ENCODE assay signal across 28 cellular contexts in genomic region chr4:1031346-1031745, GRCh38. TPM values are rescaled to one million over a fixed set of nuclear protein-coding genes. Genes with fewer than 3 reads are reported as not detected.
"Had no signal": no experiment of that assay in that cellular context is flagged by ENCODE, and none has a peak within 500 bp of the region (broad histone marks: within the 10 kb centered on the region; RNA-seq: fewer than 3 reads in every experiment).

No MANE protein-coding gene starts in this region.

- DNase-seq: stimulated activated CD4-positive, alpha-beta T cell treated with anti-CD3 and anti-CD28 coated beads, Interleukin-2, amount 100 ng/mL, for 48 hours; stimulated activated CD4-positive, alpha-beta T cell treated with anti-CD3 and anti-CD28 coated beads, Interleukin-4, amount 100 ng/mL, for 1 hour; stimulated activated CD4-positive, alpha-beta T cell treated with anti-CD3 and anti-CD28 coated beads, Interleukin-4, amount 100 ng/mL, for 24 hours; stimulated activated CD4-positive, alpha-beta T cell treated with anti-CD3 and anti-CD28 coated beads, Interleukin-4, amount 100 ng/mL, for 4 hours; stimulated activated CD8-positive, alpha-beta memory T cell treated with anti-CD3 and anti-CD28 coated beads, Interleukin-4, amount 100 ng/mL, for 48 hours; stimulated activated naive B cell treated with anti-CD40 and anti-IgM and Interleukin-4, amounts not matched to agents 10 μg/mL and 1 μg/mL and 100 μg/mL, for 72 hours; stimulated activated naive CD4-positive, alpha-beta T cell; stimulated activated naive CD4-positive, alpha-beta T cell treated with Interleukin-2 at 50 U/mL for 16 hours; stimulated activated naive CD8-positive, alpha-beta T cell treated with anti-CD3 and anti-CD28 coated beads, Interleukin-15, amount 100 ng/mL, for 72 hours; stimulated activated naive CD8-positive, alpha-beta T cell treated with anti-CD3 and anti-CD28 coated beads, Interleukin-15, Interleukin-2, amounts not matched to agents 100 U/mL and 50 U/mL, for 24 hours; stomach; substantia nigra; testis; thyroid gland; tibial artery; transverse colon; trophoblast cell; upper lobe of right lung; uterus had no signal

- H3K9me3 Mint-ChIP-seq: stimulated activated effector memory CD8-positive, alpha-beta T cell treated with anti-CD3 and anti-CD28 coated beads, Interleukin-12 subunit alpha, Interleukin-12 subunit beta, amount 100 ng/mL, for 72 hours; stimulated activated memory B cell treated with anti-CD40 and anti-IgM and Interleukin-4, amounts not matched to agents 10 μg/mL and 1 μg/mL and 100 μg/mL, for 72 hours; stimulated activated naive B cell treated with anti-CD40 and anti-IgM and Interleukin-4, amounts not matched to agents 10 μg/mL and 1 μg/mL and 100 μg/mL, for 72 hours; stimulated activated naive CD8-positive, alpha-beta T cell treated with anti-CD3 and anti-CD28 coated beads, Interleukin-15, amount 100 ng/mL, for 72 hours; stimulated activated naive CD8-positive, alpha-beta T cell treated with anti-CD3 and anti-CD28 coated beads, Interleukin-15, Interleukin-2, amounts not matched to agents 100 ng/mL and 50 ng/mL, for 24 hours; type B pancreatic cell had no signal

- ATAC-seq: stimulated activated effector memory CD8-positive, alpha-beta T cell treated with anti-CD3 and anti-CD28 coated beads, Interleukin-12 subunit alpha, Interleukin-12 subunit beta, amount 100 ng/mL, for 72 hours; stimulated activated memory B cell treated with anti-CD40 and anti-IgM and Interleukin-4, amounts not matched to agents 10 μg/mL and 1 μg/mL and 100 μg/mL, for 72 hours; stimulated activated naive B cell treated with anti-CD40 and anti-IgM and Interleukin-4, amounts not matched to agents 10 μg/mL and 1 μg/mL and 100 μg/mL, for 72 hours; stimulated activated naive CD8-positive, alpha-beta T cell treated with anti-CD3 and anti-CD28 coated beads, Interleukin-15, amount 100 ng/mL, for 72 hours; stimulated activated naive CD8-positive, alpha-beta T cell treated with anti-CD3 and anti-CD28 coated beads, Interleukin-15, Interleukin-2, amounts not matched to agents 100 U/mL and 50 U/mL, for 24 hours; upper lobe of right lung had no signal

- H3K36me3 Mint-ChIP-seq: stimulated activated effector memory CD8-positive, alpha-beta T cell treated with anti-CD3 and anti-CD28 coated beads, Interleukin-12 subunit alpha, Interleukin-12 subunit beta, amount 100 ng/mL, for 72 hours; stimulated activated memory B cell treated with anti-CD40 and anti-IgM and Interleukin-4, amounts not matched to agents 10 μg/mL and 1 μg/mL and 100 μg/mL, for 72 hours; stimulated activated naive B cell treated with anti-CD40 and anti-IgM and Interleukin-4, amounts not matched to agents 10 μg/mL and 1 μg/mL and 100 μg/mL, for 72 hours; type B pancreatic cell had no signal

- H3K27ac ChIP-seq: stomach, suprapubic skin, testis, thoracic aorta, thyroid gland, tibial artery, tibial nerve, transverse colon, upper lobe of left lung, upper lobe of right lung, uterus, vagina had no signal

- H3K27me3 Mint-ChIP-seq: stimulated activated naive CD8-positive, alpha-beta T cell treated with anti-CD3 and anti-CD28 coated beads, Interleukin-15, Interleukin-2, amounts not matched to agents 100 ng/mL and 50 ng/mL, for 24 hours; type B pancreatic cell had no signal

- H3K4me1 ChIP-seq: upper lobe of right lung, uterus had no signal

- H3K27me3 ChIP-seq: testis, thyroid gland, tibial nerve, vagina had no signal

- H3K4me3 Mint-ChIP-seq: stimulated activated effector memory CD8-positive, alpha-beta T cell treated with anti-CD3 and anti-CD28 coated beads, Interleukin-12 subunit alpha, Interleukin-12 subunit beta, amount 100 ng/mL, for 72 hours; stimulated activated memory B cell treated with anti-CD40 and anti-IgM and Interleukin-4, amounts not matched to agents 10 μg/mL and 1 μg/mL and 100 μg/mL, for 72 hours; stimulated activated naive B cell treated with anti-CD40 and anti-IgM and Interleukin-4, amounts not matched to agents 10 μg/mL and 1 μg/mL and 100 μg/mL, for 72 hours; stimulated activated naive CD8-positive, alpha-beta T cell treated with anti-CD3 and anti-CD28 coated beads, Interleukin-15, amount 100 ng/mL, for 72 hours; stimulated activated naive CD8-positive, alpha-beta T cell treated with anti-CD3 and anti-CD28 coated beads, Interleukin-15, Interleukin-2, amounts not matched to agents 100 ng/mL and 50 ng/mL, for 24 hours; type B pancreatic cell had no signal

- H3K27ac Mint-ChIP-seq: stimulated activated effector memory CD8-positive, alpha-beta T cell treated with anti-CD3 and anti-CD28 coated beads, Interleukin-12 subunit alpha, Interleukin-12 subunit beta, amount 100 ng/mL, for 72 hours; stimulated activated memory B cell treated with anti-CD40 and anti-IgM and Interleukin-4, amounts not matched to agents 10 μg/mL and 1 μg/mL and 100 μg/mL, for 72 hours; stimulated activated naive CD8-positive, alpha-beta T cell treated with anti-CD3 and anti-CD28 coated beads, Interleukin-15, Interleukin-2, amounts not matched to agents 100 ng/mL and 50 ng/mL, for 24 hours; type B pancreatic cell had no signal

- H3K4me1 Mint-ChIP-seq: stimulated activated effector memory CD8-positive, alpha-beta T cell treated with anti-CD3 and anti-CD28 coated beads, Interleukin-12 subunit alpha, Interleukin-12 subunit beta, amount 100 ng/mL, for 72 hours had no signal

- H3K36me3 ChIP-seq: stomach, suprapubic skin, thoracic aorta, thyroid gland, tibial artery, transverse colon, upper lobe of left lung, upper lobe of right lung, uterus, vagina had no signal

- H3K4me3 ChIP-seq: stomach, suprapubic skin, testis, thoracic aorta, thyroid gland, tibial artery, tibial nerve, transverse colon, upper lobe of left lung, upper lobe of right lung, uterus, vagina had no signal

- H3K9me3 ChIP-seq: stomach, suprapubic skin, testis, thoracic aorta, thyroid gland, tibial artery, tibial nerve, transverse colon, upper lobe of left lung, upper lobe of right lung, uterus, vagina had no signal

RNA-seq across cellular contexts. Expression of gene SLC26A1, which starts 38.1 kb away (rescaled TPM):
- total RNA-seq: thoracic aorta had no signal
